ENCODE assay signal across 1 cellular context in genomic region chr7:18689535-18689934, GRCh38.
TF ChIP-seq lines count a peak whose summit lies in the region.

No MANE protein-coding gene starts in this region.

TF ChIP-seq in SK-N-SH treated with all-trans-retinoic acid at 6 μM for 48 hours, 23 proteins besides CTCF, POLR2A, EP300 and RAD21 (continued from another document):
- TF ChIP-seq POU6F1 (CRISPR knock-in tag; IDR thresholded peaks at IDR 0.05; ENCODE audit: borderline replicate concordance, low read depth) (no peak), ISL1 (CRISPR knock-in tag; IDR thresholded peaks at IDR 0.05) (peak; percentile 23)
